ENCODE assay signal across 8 cellular contexts in the genomic region with DNA sequence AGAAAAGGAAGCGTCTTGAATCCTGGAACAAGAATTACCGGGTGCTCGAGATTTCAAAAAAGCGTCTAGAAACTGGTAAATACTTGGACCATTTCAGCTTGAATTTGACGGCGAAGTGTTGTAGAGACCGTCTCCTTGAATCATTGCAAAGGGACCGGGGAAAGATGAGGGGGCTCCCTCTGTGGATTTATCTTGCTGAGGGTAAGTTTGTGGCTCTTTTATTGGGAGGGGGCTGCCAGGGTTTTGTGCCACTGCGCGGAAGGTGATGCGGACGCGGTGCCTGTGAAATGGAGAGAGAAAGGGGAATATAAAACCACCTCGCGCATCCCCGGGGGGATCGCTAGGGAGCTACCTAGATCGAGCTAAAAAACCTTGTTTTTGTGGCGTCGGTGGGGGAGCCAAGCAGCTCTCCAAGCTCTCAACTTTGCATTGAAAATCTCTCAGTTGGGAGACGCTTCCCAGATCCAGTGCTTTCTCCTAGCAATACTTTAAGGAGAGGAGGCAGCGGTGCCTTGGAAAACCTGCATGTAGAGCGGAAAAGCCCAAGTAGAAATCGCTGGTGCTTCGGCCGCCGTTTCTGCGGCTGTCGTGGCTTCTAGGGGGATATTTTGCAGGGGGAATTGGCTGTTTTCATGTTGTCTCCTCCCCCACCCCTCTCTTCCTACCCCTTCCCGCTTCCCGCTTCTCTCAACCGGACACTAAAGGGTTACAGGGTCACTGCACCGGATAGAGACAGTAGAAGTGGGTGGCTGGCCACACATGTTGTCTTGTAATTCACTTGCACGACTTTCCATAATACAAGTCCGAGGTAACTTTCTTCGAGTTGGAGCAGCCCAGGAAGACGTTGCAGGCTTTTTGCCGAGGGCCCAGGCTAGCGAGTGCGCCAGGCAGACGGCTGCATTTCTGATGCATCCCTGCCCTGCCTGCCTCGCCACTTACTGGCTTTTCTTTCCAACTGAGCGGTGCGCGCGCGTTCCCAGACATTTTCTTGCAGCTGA.
DNase-seq lines count a peak whose midpoint lies in the region; ATAC-seq, FAIRE-seq and TF ChIP-seq lines count a peak whose summit lies in the region.

No MANE protein-coding gene starts in this region.

- H3K9me3 ChIP-seq in MM.1S (replicated peaks; ENCODE audit: insufficient read depth, low read length) (no peaks in the 10 kb centered on the region), kidney (ENCODE audit: control insufficient read depth in 1 of 2, low read length in 2 of 2) (no peaks in the 10 kb centered on the region), stomach smooth muscle (ENCODE audit: control insufficient read depth in 2 of 2, low read length in 2 of 2) (no peaks in the 10 kb centered on the region)

- H3K9ac ChIP-seq in MM.1S (ENCODE audit: low read length): peak overlapping the region; percentile 3; the same call in 1 of the 2 replicates
- peak overlapping the region in 1 of 2 donors; percentile 20 for H3K9ac ChIP-seq in kidney (ENCODE audit: low read length in 2 of 2)
- peak overlapping the region; percentile 40 to 66 for H3K9ac ChIP-seq in stomach smooth muscle (ENCODE audit: low read length in 2 of 2)

- 0 out of 2 replicates have a peak, but pooled peaks cover 12% of the 10 kb centered on the region for H3K27me3 ChIP-seq in ACC112 (ENCODE audit: insufficient read depth, low read length)
- H3K27me3 ChIP-seq in MM.1S (replicated peaks; ENCODE audit: insufficient read depth, low read length): no peaks in the 10 kb centered on the region
- no peaks in the 10 kb centered on the region for H3K27me3 ChIP-seq in stomach smooth muscle (ENCODE audit: control insufficient read depth in 1 of 2, insufficient read depth in 2 of 2, low read length in 2 of 2)

- intact Hi-C loops in kidney (cut with DNase I): no loop called here

- H3K4me2 ChIP-seq in MM.1S (ENCODE audit: low read depth, low read length): peak overlapping the region; percentile 62

- H3K79me2 ChIP-seq in ACC112 (ENCODE audit: control insufficient read depth, insufficient read depth, low read length, unreplicated experiment): no peaks in the 10 kb centered on the region
- H3K79me2 ChIP-seq in MM.1S (ENCODE audit: low read length): no peaks in the 10 kb centered on the region

- H3K36me3 ChIP-seq in ACC112 (ENCODE audit: insufficient read depth, low read length): no peaks in the 10 kb centered on the region
- H3K36me3 ChIP-seq in MM.1S (replicated peaks; ENCODE audit: insufficient read depth, low read length): no peaks in the 10 kb centered on the region
- no peaks in the 10 kb centered on the region for H3K36me3 ChIP-seq in kidney (ENCODE audit: control insufficient read depth in 1 of 2, insufficient read depth in 2 of 2, low read length in 2 of 2)
- H3K36me3 ChIP-seq in stomach smooth muscle (ENCODE audit: control insufficient read depth in 2 of 2, insufficient read depth in 2 of 2, low read length in 2 of 2): no peaks in the 10 kb centered on the region

- H2AFZ ChIP-seq in ACC112 (ENCODE audit: low read length, unreplicated experiment) (peak overlapping the region; percentile 94), MM.1S (ENCODE audit: low read length) (peak overlapping the region; percentile 48)

- no peak for FAIRE-seq in kidney (lab: Jason Lieb, UNC)

- H3K27ac ChIP-seq in ACC112 (ENCODE audit: low read depth, low read length): no peak overlapping the region
- H3K27ac ChIP-seq in MM.1S (ENCODE audit: low read length): no peak overlapping the region
- H3K27ac ChIP-seq in kidney (ENCODE audit: low read depth in 2 of 2, low read length in 2 of 2): peak overlapping the region in 1 of 2 donors; percentile 6
- peak overlapping the region; percentile 7 for H3K27ac ChIP-seq in stomach smooth muscle (ENCODE audit: low read length)

- DNase-seq in MM.1S: peak; percentile 11
- peak; percentile 47 for DNase-seq in cerebellum (ENCODE audit: low spot score)
- peak; percentile 68 for DNase-seq in kidney
- no peak for DNase-seq in stimulated activated CD4-positive, alpha-beta T cell treated with anti-CD3 and anti-CD28 coated beads, Interleukin-12 subunit alpha, Interleukin-12 subunit beta, amount 100 ng/mL, for 4 hours

- TF ChIP-seq CTCF in MM.1S (IDR thresholded peaks at IDR 0.05; ENCODE audit: low read length) (no peak), kidney (IDR thresholded peaks at IDR 0.05; ENCODE audit: borderline replicate concordance, extremely low read depth, insufficient read depth) (no peak)

- H3K4me1 ChIP-seq in ACC112 (ENCODE audit: control insufficient read depth, insufficient read depth, low read length, unreplicated experiment): no peaks in the 10 kb centered on the region
- no peaks in the 10 kb centered on the region for H3K4me1 ChIP-seq in MM.1S (ENCODE audit: low read length)
- no peaks in the 10 kb centered on the region for H3K4me1 ChIP-seq in kidney (ENCODE audit: control insufficient read depth in 1 of 2, insufficient read depth in 1 of 2, low read depth in 1 of 2, low read length in 2 of 2)
- peaks cover 4% of the 10 kb centered on the region for H3K4me1 ChIP-seq in stomach smooth muscle (ENCODE audit: control insufficient read depth, insufficient read depth, low read length)

- no peaks in the 10 kb centered on the region for H3F3A ChIP-seq in MM.1S (ENCODE audit: insufficient read depth, low read length)

- ATAC-seq in GM21717 (IDR thresholded peaks at IDR 0.05; ENCODE audit: unreplicated experiment): no peak
- no peak for ATAC-seq in GM18909 (IDR thresholded peaks at IDR 0.05; ENCODE audit: poor library complexity, unreplicated experiment)

- H3K4me3 ChIP-seq in ACC112 (ENCODE audit: low read depth, low read length) (peak overlapping the region; percentile 84), MM.1S (ENCODE audit: low read length) (peak overlapping the region; percentile 52), kidney (ENCODE audit: low read length in 2 of 2) (peak overlapping the region; percentile 68 to 81), stomach smooth muscle (ENCODE audit: low read length in 2 of 2) (peak overlapping the region; percentile 78 to 80)

- H4K20me1 ChIP-seq in MM.1S (ENCODE audit: insufficient read depth, low read length): no peaks in the 10 kb centered on the region

- no peaks in the 10 kb centered on the region for H3K9me2 ChIP-seq in MM.1S (replicated peaks; ENCODE audit: insufficient read depth, low read length)
